28 cellular contexts compared by ENCODE assay signal in genomic region chr5:94526708-94527107, GRCh38.
"Had no signal": no experiment of that assay in that cellular context is flagged by ENCODE, and none has a peak within 500 bp of the region (broad histone marks: within the 10 kb centered on the region; RNA-seq: fewer than 3 reads in every experiment).

No MANE protein-coding gene starts in this region.

- H3K36me3 ChIP-seq: ascending aorta, breast epithelium, cardiac muscle cell, colonic mucosa, esophagus squamous epithelium, gastroesophageal sphincter, WERI-Rb-1 had no signal

- H3K4me1 ChIP-seq: ascending aorta, breast epithelium, colonic mucosa, esophagus squamous epithelium, gastroesophageal sphincter had no signal

- H3K27me3 ChIP-seq: ascending aorta, breast epithelium, cardiac muscle cell, colonic mucosa, esophagus squamous epithelium, gastroesophageal sphincter had no signal

- H3K27ac ChIP-seq: ascending aorta, breast epithelium, cardiac muscle cell, colonic mucosa, esophagus squamous epithelium, gastroesophageal sphincter, WERI-Rb-1 had no signal

- DNase-seq: activated B cell treated with CpG ODN at 0.5 μM for 24 hours; activated CD4-positive, alpha-beta T cell treated with anti-CD3 and anti-CD28 coated beads for 48 hours; activated CD4-positive, alpha-beta T cell treated with anti-CD3 and anti-CD28 coated beads, Interleukin-2, amount 50 U/mL, for 1 hour; activated CD4-positive, alpha-beta T cell treated with anti-CD3 and anti-CD28 coated beads, Interleukin-2, amount 50 U/mL, for 48 hours; activated CD8-positive, alpha-beta memory T cell treated with anti-CD3 and anti-CD28 coated beads for 24 hours; activated CD8-positive, alpha-beta T cell treated with anti-CD3 and anti-CD28 coated beads for 36 hours; activated gamma-delta T cell; activated naive CD4-positive, alpha-beta T cell; activated naive CD4-positive, alpha-beta T cell treated with anti-CD3 and anti-CD28 coated beads, Interleukin-2, amount 10 ng/mL, durations not matched to agents 7 days and 5 days; activated naive CD8-positive, alpha-beta T cell treated with anti-CD3 and anti-CD28 coated beads, Interleukin-2, amount 10 ng/mL, durations not matched to agents 7 days and 5 days; activated T-cell treated with anti-CD3 and anti-CD28 coated beads, Interleukin-2, amount 50 U/mL, for 48 hours; central memory CD4-positive, alpha-beta T cell; cerebellar nuclear complex; colonic mucosa; effector CD8-positive, alpha-beta T cell; erythroblast; esophagus squamous epithelium; foreskin melanocyte; T-helper 1 cell; T-helper 17 cell; T1000; WERI-Rb-1 had no signal

- H3K9me3 ChIP-seq: ascending aorta, breast epithelium, colonic mucosa, esophagus squamous epithelium, gastroesophageal sphincter had no signal

- ATAC-seq: activated CD4-positive, CD25-positive, alpha-beta regulatory T cell treated with anti-CD3 and anti-CD28 coated beads, Interleukin-2, amount 50 U/mL, for 24 hours; activated CD8-positive, alpha-beta T cell treated with anti-CD3 and anti-CD28 coated beads for 36 hours; activated naive CD4-positive, alpha-beta T cell treated with anti-CD3 and anti-CD28 coated beads, Interleukin-2, amount 50 U/mL, for 72 hours; gastroesophageal sphincter; T-helper 17 cell had no signal

- H3K4me3 ChIP-seq: ascending aorta, breast epithelium, cardiac muscle cell, colonic mucosa, esophagus squamous epithelium, gastroesophageal sphincter had no signal
